ENCODE assay signal across 8 cellular contexts in the genomic region with DNA sequence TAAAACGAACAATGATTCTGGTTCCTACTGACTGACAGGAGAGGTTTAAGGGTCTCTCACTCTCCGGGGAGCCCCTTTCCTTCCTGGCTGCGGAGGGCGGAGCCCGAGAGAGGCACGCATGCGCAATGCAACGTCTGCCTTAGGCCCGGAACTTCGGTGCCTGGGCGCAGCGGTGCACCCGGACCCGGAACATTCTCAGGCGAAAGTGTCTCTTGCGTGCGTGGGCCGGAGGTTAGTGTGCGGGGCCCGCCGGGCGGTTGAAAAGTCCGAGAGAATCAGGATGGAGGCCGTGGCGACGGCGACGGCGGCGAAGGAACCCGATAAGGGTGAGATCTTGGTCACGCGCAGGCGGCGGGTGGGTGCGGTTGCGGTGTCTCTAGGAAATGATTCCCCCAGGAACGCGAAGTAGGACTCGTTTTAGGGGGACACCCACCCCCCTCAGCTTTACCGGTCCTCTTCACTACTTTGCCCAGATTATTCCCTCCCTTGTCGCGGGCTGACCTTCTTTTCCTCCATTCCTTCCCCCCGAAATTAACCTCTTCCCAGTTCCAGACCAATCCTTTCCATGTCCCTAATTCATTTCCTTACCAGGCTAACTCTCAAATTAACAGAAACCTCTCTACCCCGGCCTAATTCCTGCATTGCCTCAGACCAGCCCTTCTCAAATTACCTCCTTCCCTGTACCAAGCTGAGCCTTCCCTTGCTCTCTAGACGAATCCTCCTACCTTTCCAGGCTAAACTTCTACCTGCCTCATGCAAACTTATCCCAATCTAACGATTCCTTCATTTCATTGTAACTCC. TPM values are rescaled to one million over a fixed set of nuclear protein-coding genes. Genes with fewer than 3 reads are reported as not detected.
DNase-seq lines count a peak whose midpoint lies in the region; ATAC-seq and TF ChIP-seq lines count a peak whose summit lies in the region.

A gene (plus strand): TSS at position 142 of the 801 bp plus-strand sequence. CDS start 139 bp downstream, at position 281.

- H3K4me3 ChIP-seq in AG09309 (ENCODE audit: control insufficient read depth, low read depth, low read length) = peak within 1 kb of the TSS; percentile 85

- in situ Hi-C loops in GM18951 (cut with MboI; ENCODE audit: low sequenced_read_pairs, unreplicated experiment) = no loop called here

- intact Hi-C loops in left colon (cut with DNase I, micrococcal nuclease) = no loop called here

- peak within 1 kb of the TSS; percentile 93 for H3K27ac ChIP-seq in cingulate gyrus (ENCODE audit: low read depth, low read length)

- ATAC-seq in HG03378 (IDR thresholded peaks at IDR 0.05; ENCODE audit: unreplicated experiment) (peak; percentile 55), left colon (peak; percentile 82)

- TF ChIP-seq CTCF in AG09309 (IDR thresholded peaks at IDR 0.05; ENCODE audit: control insufficient read depth, insufficient read depth, low read depth, low read length, missing control alignments) = no peak

- DNase-seq in AG09309 (ENCODE audit: low read depth) (no peak), NCI-H510A treated with DMSO at 0.1 percent for 48 hours (lab: John Stamatoyannopoulos, UW) (peak; percentile 88), left colon (peak; percentile 83 to 88)
- peak; percentile 91 for DNase-seq in activated CD4-positive, alpha-beta T cell treated with anti-CD3 and anti-CD28 coated beads for 48 hours
- DNase-seq in stimulated activated CD4-positive, alpha-beta T cell treated with anti-CD3 and anti-CD28 coated beads, Interleukin-2, amount 100 ng/mL, for 24 hours = peak; percentile 88 to 89

- peak; percentile 86 for TF ChIP-seq POLR2A in GM18951 (IDR thresholded peaks at IDR 0.05; ENCODE audit: extremely low read depth, insufficient read depth, insufficient read length)

RNA-seq across cellular contexts. Expression of the gene that starts here (rescaled TPM):
- total RNA-seq in left colon = 10 to 100 TPM; 24.1 to 26.3 TPM
